1 cellular context compared by ENCODE assay signal in the genomic region with DNA sequence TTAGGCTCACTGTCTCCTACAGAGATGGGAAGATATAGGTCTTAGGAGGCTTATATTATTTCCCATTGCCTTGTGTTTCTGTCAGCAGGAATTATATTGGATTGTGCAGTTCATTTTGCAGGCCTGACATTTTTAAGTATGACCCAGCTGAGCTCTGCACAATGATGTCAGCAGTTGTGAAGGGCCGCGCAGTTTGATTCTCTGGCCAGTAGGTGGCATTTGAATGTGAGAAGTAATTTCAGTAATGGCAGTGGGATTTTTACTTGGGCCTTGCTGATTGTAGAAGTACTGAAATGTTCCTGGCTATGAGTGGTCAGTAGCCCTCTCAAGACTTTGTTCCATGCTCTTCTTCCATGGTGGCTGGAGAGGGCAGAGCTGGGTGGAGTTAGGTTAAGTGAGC.
TF ChIP-seq lines count a peak whose summit lies in the region.

No MANE protein-coding gene starts in this region.

TF ChIP-seq in H1, 55 proteins besides CTCF, POLR2A, EP300 and RAD21 (continued from another document):
- TF ChIP-seq PHF8 (conservative IDR thresholded peaks at IDR 0.05; ENCODE audit: low read depth, low read length) = no peak
- no peak for TF ChIP-seq E2F6 (IDR thresholded peaks at IDR 0.05)
- TF ChIP-seq SP4 (IDR thresholded peaks at IDR 0.05; ENCODE audit: low read length) = no peak
- no peak for TF ChIP-seq SUZ12 (IDR thresholded peaks at IDR 0.05; ENCODE audit: low read length)
- TF ChIP-seq ASH2L (IDR thresholded peaks at IDR 0.05; ENCODE audit: low read length) = no peak
- no peak for TF ChIP-seq EGR1 (IDR thresholded peaks at IDR 0.05; ENCODE audit: borderline replicate concordance, low read depth, low read length)
- no peak for TF ChIP-seq NRF1 (IDR thresholded peaks at IDR 0.05; ENCODE audit: low read depth, low read length)
- no peak for TF ChIP-seq CHD1 (IDR thresholded peaks at IDR 0.05; ENCODE audit: low read depth, low read length)
- TF ChIP-seq KDM4A (IDR thresholded peaks at IDR 0.05; ENCODE audit: low read depth, low read length, severe bottlenecking) = no peak
- no peak for TF ChIP-seq SRF (IDR thresholded peaks at IDR 0.05; ENCODE audit: low read depth, low read length)
- no peak for TF ChIP-seq POLR2AphosphoS5 (IDR thresholded peaks at IDR 0.05; ENCODE audit: low read depth, low read length)
- TF ChIP-seq RFX5 (IDR thresholded peaks at IDR 0.05; ENCODE audit: borderline replicate concordance, low read depth, low read length) = no peak
- no peak for TF ChIP-seq TCF12 (IDR thresholded peaks at IDR 0.05; ENCODE audit: low read depth, low read length)
TF ChIP-seq in H1: peak in this region for 0.
